11 cellular contexts compared by ENCODE assay signal in genomic region chr22:37487129-37487528, GRCh38. TPM values are rescaled to one million over a fixed set of nuclear protein-coding genes. Genes with fewer than 3 reads are reported as not detected.
A peak's percentile ranks its signal among the peaks of the same experiment; 100 is the strongest.
DNase-seq lines count a peak whose midpoint lies in the region; ATAC-seq and TF ChIP-seq lines count a peak whose summit lies in the region.
"Had no signal": no experiment of that assay in that cellular context is flagged by ENCODE, and none has a peak within 500 bp of the region (broad histone marks: within the 10 kb centered on the region; RNA-seq: fewer than 3 reads in every experiment).

No MANE protein-coding gene starts in this region.

- peak overlapping the region; percentile 98 for H3K4me3 Mint-ChIP-seq in T-helper 2 cell treated with Interferon-gamma antibody and Interleukin-4, amounts not matched to agents 5 μg/mL and 100 μg/mL, for 36 hours
- peak overlapping the region; percentile 95 to 100 (median 98) for H3K4me3 Mint-ChIP-seq in IgD-negative memory B cell
- H3K4me3 Mint-ChIP-seq in activated naive CD8-positive, alpha-beta T cell = peak overlapping the region; percentile 91
- peak overlapping the region; percentile 94 for H3K4me3 Mint-ChIP-seq in natural killer cell

- H3K27me3 Mint-ChIP-seq in T-helper 2 cell treated with Interferon-gamma antibody and Interleukin-4, amounts not matched to agents 5 μg/mL and 100 μg/mL, for 36 hours (ENCODE audit: low read depth) = no peaks in the 10 kb centered on the region
- H3K27me3 Mint-ChIP-seq in IgD-negative memory B cell (no peaks in the 10 kb centered on the region), natural killer cell (ENCODE audit: low read depth in 2 of 2) (no peaks in the 10 kb centered on the region)
- H3K27me3 Mint-ChIP-seq in activated naive CD8-positive, alpha-beta T cell = no peaks in the 10 kb centered on the region

- peak overlapping the region; percentile 38 for H3K27ac Mint-ChIP-seq in T-helper 2 cell treated with Interferon-gamma antibody and Interleukin-4, amounts not matched to agents 5 μg/mL and 100 μg/mL, for 36 hours
- H3K27ac Mint-ChIP-seq in IgD-negative memory B cell (peak overlapping the region; percentile 92 to 99 (median 95)), natural killer cell (peak overlapping the region; percentile 95 to 96)
- peak overlapping the region; percentile 83 for H3K27ac Mint-ChIP-seq in activated naive CD8-positive, alpha-beta T cell

- ATAC-seq in natural killer cell = no peak

- TF ChIP-seq CTCF in natural killer cell (IDR thresholded peaks at IDR 0.05) = no peak

- H3K36me3 Mint-ChIP-seq in T-helper 2 cell treated with Interferon-gamma antibody and Interleukin-4, amounts not matched to agents 5 μg/mL and 100 μg/mL, for 36 hours (ENCODE audit: low read depth) = peaks cover 28% of the 10 kb centered on the region
- peaks cover 4% of the 10 kb centered on the region for H3K36me3 Mint-ChIP-seq in IgD-negative memory B cell
- H3K36me3 Mint-ChIP-seq in activated naive CD8-positive, alpha-beta T cell = peaks cover 3% of the 10 kb centered on the region
- H3K36me3 Mint-ChIP-seq in natural killer cell = no peaks in the 10 kb centered on the region

- DNase-seq in T-helper 2 cell treated with Interferon-gamma antibody and Interleukin-4, amounts not matched to agents 5 μg/mL and 100 μg/mL, for 36 hours (ENCODE audit: low spot score) = no peak
- DNase-seq in T-helper 2 cell (no peak), natural killer cell (no peak), KBM-7 (no peak), HPDE6-E6E7 (ENCODE audit: extremely low spot score) (no peak)
- DNase-seq in stimulated activated CD4-positive, alpha-beta T cell treated with anti-CD3 and anti-CD28 coated beads, Interleukin-15, amount 100 ng/mL, for 24 hours = no peak
- DNase-seq: 8988T, body of pancreas, trophoblast cell had no signal

- H3K9me3 Mint-ChIP-seq in T-helper 2 cell treated with Interferon-gamma antibody and Interleukin-4, amounts not matched to agents 5 μg/mL and 100 μg/mL, for 36 hours = no peaks in the 10 kb centered on the region
- H3K9me3 Mint-ChIP-seq in IgD-negative memory B cell (no peaks in the 10 kb centered on the region), natural killer cell (no peaks in the 10 kb centered on the region)
- no peaks in the 10 kb centered on the region for H3K9me3 Mint-ChIP-seq in activated naive CD8-positive, alpha-beta T cell (ENCODE audit: low read depth)

- in situ Hi-C loops in KBM-7 (cut with MboI; ENCODE audit: low pct_unique_long_range_greater_than_20kb, low sequenced_read_pairs) = no loop called here

- intact Hi-C loops in natural killer cell (cut with micrococcal nuclease) = loop anchor here (5.0 to 10.0 kb wide), 3 partner anchors 80 to 712 kb away; partner anchors contain the start of gene IFT27

- peaks cover 36% of the 10 kb centered on the region for H3K4me1 Mint-ChIP-seq in T-helper 2 cell treated with Interferon-gamma antibody and Interleukin-4, amounts not matched to agents 5 μg/mL and 100 μg/mL, for 36 hours (ENCODE audit: low read depth)
- peaks cover 25 to 31% (median 27%) of the 10 kb centered on the region in 3 donors for H3K4me1 Mint-ChIP-seq in IgD-negative memory B cell
- peaks cover 52% of the 10 kb centered on the region for H3K4me1 Mint-ChIP-seq in activated naive CD8-positive, alpha-beta T cell (ENCODE audit: low read depth)
- H3K4me1 Mint-ChIP-seq in natural killer cell = peaks cover 53 to 71% of the 10 kb centered on the region in 2 donors

RNA-seq across cellular contexts. Expression of gene MFNG, which starts 0.9 kb away (rescaled TPM):
- 212 TPM for polyA plus RNA-seq in IgD-negative memory B cell
- 100 to 1,000 TPM in 2 of 3 donors, 10 to 100 TPM in 1; 75.3 to 111 (median 110) TPM for total RNA-seq in natural killer cell

RNA-seq across cellular contexts. Expression of gene CARD10, which starts 32.1 kb away (rescaled TPM):
- not detected for polyA plus RNA-seq in IgD-negative memory B cell
- under 1 TPM; 0.09 to 0.16 (median 0.10) TPM for total RNA-seq in natural killer cell

RNA-seq across cellular contexts. Expression of gene ELFN2, which starts 59.9 kb away (rescaled TPM):
- not detected for polyA plus RNA-seq in IgD-negative memory B cell
- under 1 TPM; 0.33 to 0.49 (median 0.36) TPM for total RNA-seq in natural killer cell

Comparison
In these comparisons a context has a peak if more than half of its experiments do, and no peak if none do; other contexts are left out.
1. H3K27ac Mint-ChIP-seq: peak in every context shown above with its lines; median percentile 96 in natural killer cell; 95 in IgD-negative memory B cell; 83 in activated naive CD8-positive, alpha-beta T cell; 38 in T-helper 2 cell treated with Interferon-gamma antibody and Interleukin-4, amounts not matched to agents 5 μg/mL and 100 μg/mL, for 36 hours.